ENCODE assay signal across 15 cellular contexts in genomic region chr11:77448269-77448668, GRCh38.
"Had no signal": no experiment of that assay in that cellular context is flagged by ENCODE, and none has a peak within 500 bp of the region (broad histone marks: within the 10 kb centered on the region; RNA-seq: fewer than 3 reads in every experiment).

No MANE protein-coding gene starts in this region.

- ATAC-seq: effector memory CD8-positive, alpha-beta T cell; right cardiac atrium had no signal

- H3K27me3 ChIP-seq: brain microvascular endothelial cell had no signal

- H3K36me3 ChIP-seq: brain microvascular endothelial cell, prostate gland had no signal

- H3K27ac ChIP-seq: brain microvascular endothelial cell, coronary artery, prostate gland had no signal

- H3K9me3 ChIP-seq: prostate gland had no signal

- DNase-seq: activated CD4-positive, CD25-positive, alpha-beta regulatory T cell treated with anti-CD3 and anti-CD28 coated beads, Interleukin-2, amount 50 U/mL, for 72 hours; activated naive CD4-positive, alpha-beta T cell treated with anti-CD3 and anti-CD28 coated beads, Interleukin-2, amount 50 U/mL, for 16 hours; amniotic stem cell; brain microvascular endothelial cell; effector memory CD8-positive, alpha-beta T cell; foreskin melanocyte; immature natural killer cell; occipital lobe; right cardiac atrium; stimulated activated naive CD8-positive, alpha-beta T cell treated with anti-CD3 and anti-CD28 coated beads, Interleukin-15, Interleukin-2, amounts not matched to agents 100 U/mL and 50 U/mL, for 24 hours; T-helper 9 cell; trophoblast cell had no signal

- H3K4me3 ChIP-seq: coronary artery, prostate gland, smooth muscle cell had no signal

- H3K4me2 ChIP-seq: smooth muscle cell had no signal

- H3K4me1 ChIP-seq: prostate gland had no signal
